1 cellular context compared by ENCODE assay signal in genomic region chr17:66776999-66777688, GRCh38.
A peak's percentile ranks its signal among the peaks of the same experiment; 100 is the strongest.
TF ChIP-seq lines count a peak whose summit lies in the region.

No MANE protein-coding gene starts in this region.

TF ChIP-seq in HepG2, 621 proteins besides CTCF, POLR2A, EP300 and RAD21 (continues in another document):
- 0 out of 2 replicates have a peak, but pooled peaks have one; percentile 21 for TF ChIP-seq RARA (CRISPR knock-in tag; IDR thresholded peaks at IDR 0.05)
- no peak for TF ChIP-seq ZNF253 (CRISPR knock-in tag; IDR thresholded peaks at IDR 0.05; ENCODE audit: borderline replicate concordance)
- peak; percentile 69; the same call in 1 of the 2 replicates for TF ChIP-seq FOXA3 (CRISPR knock-in tag; IDR thresholded peaks at IDR 0.05)
- TF ChIP-seq, protein P1, sequence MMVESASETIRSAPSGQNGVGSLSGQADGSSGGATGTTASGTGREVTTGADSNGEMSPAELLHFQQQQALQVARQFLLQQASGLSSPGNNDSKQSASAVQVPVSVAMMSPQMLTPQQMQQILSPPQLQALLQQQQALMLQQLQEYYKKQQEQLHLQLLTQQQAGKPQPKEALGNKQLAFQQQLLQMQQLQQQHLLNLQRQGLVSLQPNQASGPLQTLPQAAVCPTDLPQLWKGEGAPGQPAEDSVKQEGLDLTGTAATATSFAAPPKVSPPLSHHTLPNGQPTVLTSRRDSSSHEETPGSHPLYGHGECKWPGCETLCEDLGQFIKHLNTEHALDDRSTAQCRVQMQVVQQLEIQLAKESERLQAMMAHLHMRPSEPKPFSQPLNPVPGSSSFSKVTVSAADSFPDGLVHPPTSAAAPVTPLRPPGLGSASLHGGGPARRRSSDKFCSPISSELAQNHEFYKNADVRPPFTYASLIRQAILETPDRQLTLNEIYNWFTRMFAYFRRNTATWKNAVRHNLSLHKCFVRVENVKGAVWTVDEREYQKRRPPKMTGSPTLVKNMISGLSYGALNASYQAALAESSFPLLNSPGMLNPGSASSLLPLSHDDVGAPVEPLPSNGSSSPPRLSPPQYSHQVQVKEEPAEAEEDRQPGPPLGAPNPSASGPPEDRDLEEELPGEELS (CRISPR knock-in tag; IDR thresholded peaks at IDR 0.05): peak; percentile 56; the same call in 1 of the 2 replicates
- 0 out of 2 replicates have a peak, but pooled peaks have one; percentile 55 for TF ChIP-seq AHDC1 (CRISPR knock-in tag; IDR thresholded peaks at IDR 0.05; ENCODE audit: borderline replicate concordance)
- no peak for TF ChIP-seq PAF1 (CRISPR knock-in tag; IDR thresholded peaks at IDR 0.05)
- peak; percentile 90 for TF ChIP-seq TCF7 (IDR thresholded peaks at IDR 0.05; ENCODE audit: low read depth)
- TF ChIP-seq, protein P2, sequence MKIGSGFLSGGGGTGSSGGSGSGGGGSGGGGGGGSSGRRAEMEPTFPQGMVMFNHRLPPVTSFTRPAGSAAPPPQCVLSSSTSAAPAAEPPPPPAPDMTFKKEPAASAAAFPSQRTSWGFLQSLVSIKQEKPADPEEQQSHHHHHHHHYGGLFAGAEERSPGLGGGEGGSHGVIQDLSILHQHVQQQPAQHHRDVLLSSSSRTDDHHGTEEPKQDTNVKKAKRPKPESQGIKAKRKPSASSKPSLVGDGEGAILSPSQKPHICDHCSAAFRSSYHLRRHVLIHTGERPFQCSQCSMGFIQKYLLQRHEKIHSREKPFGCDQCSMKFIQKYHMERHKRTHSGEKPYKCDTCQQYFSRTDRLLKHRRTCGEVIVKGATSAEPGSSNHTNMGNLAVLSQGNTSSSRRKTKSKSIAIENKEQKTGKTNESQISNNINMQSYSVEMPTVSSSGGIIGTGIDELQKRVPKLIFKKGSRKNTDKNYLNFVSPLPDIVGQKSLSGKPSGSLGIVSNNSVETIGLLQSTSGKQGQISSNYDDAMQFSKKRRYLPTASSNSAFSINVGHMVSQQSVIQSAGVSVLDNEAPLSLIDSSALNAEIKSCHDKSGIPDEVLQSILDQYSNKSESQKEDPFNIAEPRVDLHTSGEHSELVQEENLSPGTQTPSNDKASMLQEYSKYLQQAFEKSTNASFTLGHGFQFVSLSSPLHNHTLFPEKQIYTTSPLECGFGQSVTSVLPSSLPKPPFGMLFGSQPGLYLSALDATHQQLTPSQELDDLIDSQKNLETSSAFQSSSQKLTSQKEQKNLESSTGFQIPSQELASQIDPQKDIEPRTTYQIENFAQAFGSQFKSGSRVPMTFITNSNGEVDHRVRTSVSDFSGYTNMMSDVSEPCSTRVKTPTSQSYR (CRISPR knock-in tag; IDR thresholded peaks at IDR 0.05; ENCODE audit: borderline replicate concordance): peak; percentile 92
- TF ChIP-seq ZBTB33 (CRISPR knock-in tag; IDR thresholded peaks at IDR 0.05): 0 out of 2 replicates have a peak, but pooled peaks have one; percentile 55
- no peak for TF ChIP-seq FOXP1 (IDR thresholded peaks at IDR 0.05)
- TF ChIP-seq FOXP1 (CRISPR knock-in tag; IDR thresholded peaks at IDR 0.05): peak; percentile 75
- TF ChIP-seq CC2D1A (CRISPR knock-in tag; IDR thresholded peaks at IDR 0.05): no peak
- TF ChIP-seq, protein P3, sequence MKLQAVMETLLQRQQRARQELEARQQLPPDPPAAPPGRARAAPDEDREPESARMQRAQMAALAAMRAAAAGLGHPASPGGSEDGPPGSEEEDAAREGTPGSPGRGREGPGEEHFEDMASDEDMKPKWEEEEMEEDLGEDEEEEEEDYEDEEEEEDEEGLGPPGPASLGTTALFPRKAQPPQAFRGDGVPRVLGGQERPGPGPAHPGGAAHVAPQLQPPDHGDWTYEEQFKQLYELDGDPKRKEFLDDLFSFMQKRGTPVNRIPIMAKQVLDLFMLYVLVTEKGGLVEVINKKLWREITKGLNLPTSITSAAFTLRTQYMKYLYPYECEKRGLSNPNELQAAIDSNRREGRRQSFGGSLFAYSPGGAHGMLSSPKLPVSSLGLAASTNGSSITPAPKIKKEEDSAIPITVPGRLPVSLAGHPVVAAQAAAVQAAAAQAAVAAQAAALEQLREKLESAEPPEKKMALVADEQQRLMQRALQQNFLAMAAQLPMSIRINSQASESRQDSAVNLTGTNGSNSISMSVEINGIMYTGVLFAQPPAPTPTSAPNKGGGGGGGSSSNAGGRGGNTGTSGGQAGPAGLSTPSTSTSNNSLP (IDR thresholded peaks at IDR 0.05; ENCODE audit: low read depth, low read length): peak; percentile 59; the same call in 1 of the 2 replicates
- TF ChIP-seq SALL1 (CRISPR knock-in tag; IDR thresholded peaks at IDR 0.05): peak; percentile 30; the same call in 1 of the 2 replicates
- peak; percentile 68; the same call in 1 of the 2 replicates for TF ChIP-seq GFI1 (CRISPR knock-in tag; IDR thresholded peaks at IDR 0.05; ENCODE audit: borderline replicate concordance)
- 0 out of 2 replicates have a peak, but pooled peaks have one; percentile 10 for TF ChIP-seq FOXA1 (IDR thresholded peaks at IDR 0.05)
- no peak for TF ChIP-seq FOXA1 (CRISPR knock-in tag; IDR thresholded peaks at IDR 0.05)
- no peak for TF ChIP-seq ZNF720 (CRISPR knock-in tag; IDR thresholded peaks at IDR 0.05)
- peak; percentile 45; the same call in 1 of the 2 replicates for TF ChIP-seq GATAD2A (CRISPR knock-in tag; IDR thresholded peaks at IDR 0.05)
- peak; percentile 55; the same call in 1 of the 2 replicates for TF ChIP-seq PAXIP1 (CRISPR knock-in tag; conservative IDR thresholded peaks at IDR 0.05)
- TF ChIP-seq TEAD3 (CRISPR knock-in tag; optimal IDR thresholded peaks at IDR 0.05; ENCODE audit: borderline replicate concordance): peak; percentile 64
- TF ChIP-seq HHEX (CRISPR knock-in tag; IDR thresholded peaks at IDR 0.05): peak; percentile 71; the same call in 1 of the 2 replicates
- 0 out of 2 replicates have a peak, but pooled peaks have one; percentile 15 for TF ChIP-seq TBX3 (IDR thresholded peaks at IDR 0.05; ENCODE audit: borderline replicate concordance)
- TF ChIP-seq SNAPC2 (CRISPR knock-in tag; IDR thresholded peaks at IDR 0.05): no peak
- TF ChIP-seq TMF1 (CRISPR knock-in tag; IDR thresholded peaks at IDR 0.05; ENCODE audit: low read depth): no peak
- no peak for TF ChIP-seq SOX13 (IDR thresholded peaks at IDR 0.05)
- no peak for TF ChIP-seq SOX13 (CRISPR knock-in tag; conservative IDR thresholded peaks at IDR 0.05 in 1 of 2, IDR thresholded peaks at IDR 0.05 in 1 of 2)
- peak; percentile 32; the same call in 1 of the 2 replicates for TF ChIP-seq SP5 (CRISPR knock-in tag; IDR thresholded peaks at IDR 0.05; ENCODE audit: borderline replicate concordance, low read depth)
- TF ChIP-seq ARID5B (CRISPR knock-in tag; IDR thresholded peaks at IDR 0.05): peak; percentile 67
- TF ChIP-seq HOMEZ (CRISPR knock-in tag; IDR thresholded peaks at IDR 0.05; ENCODE audit: low read depth): no peak
- no peak for TF ChIP-seq ZNF570 (CRISPR knock-in tag; IDR thresholded peaks at IDR 0.05; ENCODE audit: borderline replicate concordance)
- no peak for TF ChIP-seq MAFK (conservative IDR thresholded peaks at IDR 0.05 in 1 of 2, IDR thresholded peaks at IDR 0.05 in 1 of 2; ENCODE audit: low read length in 2 of 2)
